Comparison of ENCODE assay signal across 1 cellular context in genomic region chr13:33096886-33097610, GRCh38.
TF ChIP-seq lines count a peak whose summit lies in the region.

No MANE protein-coding gene starts in this region.

TF ChIP-seq in GM12878, 131 proteins besides CTCF, POLR2A, EP300 and RAD21 (continued from another document):
- no peak for TF ChIP-seq ZBTB4 (CRISPR knock-in tag; IDR thresholded peaks at IDR 0.05)
- no peak for TF ChIP-seq EED (IDR thresholded peaks at IDR 0.05; ENCODE audit: low read depth)
- TF ChIP-seq HDAC6 (IDR thresholded peaks at IDR 0.05; ENCODE audit: unreplicated experiment): no peak
- TF ChIP-seq NKRF (conservative IDR thresholded peaks at IDR 0.05): no peak
- peak; percentile 73; the same call in 1 of the 2 replicates for TF ChIP-seq YY1 (IDR thresholded peaks at IDR 0.05; ENCODE audit: low read depth, low read length)
- 0 out of 2 replicates have a peak, but pooled peaks have one; percentile 41 for TF ChIP-seq RELB (IDR thresholded peaks at IDR 0.05; ENCODE audit: low read depth)
- no peak for TF ChIP-seq BCL11A (IDR thresholded peaks at IDR 0.05; ENCODE audit: low read depth, low read length)
- TF ChIP-seq EZH2 (IDR thresholded peaks at IDR 0.05; ENCODE audit: borderline replicate concordance, control insufficient read depth, low read depth, low read length): no peak
- TF ChIP-seq NR2F1 (conservative IDR thresholded peaks at IDR 0.05): no peak
- no peak for TF ChIP-seq CHD2 (IDR thresholded peaks at IDR 0.05; ENCODE audit: borderline replicate concordance, low read depth, low read length)
- peak; percentile 79 for TF ChIP-seq SPI1 (IDR thresholded peaks at IDR 0.05; ENCODE audit: borderline replicate concordance, insufficient read depth, low read depth, low read length)
